Comparison of ENCODE assay signal across 23 cellular contexts in genomic region chr22:30183271-30183670, GRCh38.
DNase-seq lines count a peak whose midpoint lies in the region; ATAC-seq and TF ChIP-seq lines count a peak whose summit lies in the region.
"Had no signal": no experiment of that assay in that cellular context is flagged by ENCODE, and none has a peak within 500 bp of the region (broad histone marks: within the 10 kb centered on the region; RNA-seq: fewer than 3 reads in every experiment).

No MANE protein-coding gene starts in this region.

- H3K9me3 ChIP-seq in Loucy (ENCODE audit: insufficient read depth, low read depth, low read length) = no peaks in the 10 kb centered on the region
- H3K9me3 ChIP-seq in neutrophil = no peaks in the 10 kb centered on the region
- H3K9me3 ChIP-seq: heart left ventricle, tibial nerve had no signal

- no peak for TF ChIP-seq CTCF in Loucy (conservative IDR thresholded peaks at IDR 0.05; ENCODE audit: low read length)
- TF ChIP-seq CTCF in neutrophil (IDR thresholded peaks at IDR 0.05) = no peak

- no peaks in the 10 kb centered on the region for H4K20me1 ChIP-seq in Loucy (ENCODE audit: insufficient read depth, low read length, poor library complexity, severe bottlenecking)

- peak overlapping the region; percentile 47 for H3K4me3 Mint-ChIP-seq in T-helper 1 cell treated with Interleukin-12 subunit alpha and Interleukin-12 subunit beta and Interleukin-4 antibody, amounts not matched to agents 30 μg/mL and 1 μg/mL, for 36 hours
- peak overlapping the region; percentile 72 for H3K4me3 Mint-ChIP-seq in activated T-helper 17 cell treated with anti-CD3 and anti-CD28 coated beads, Interleukin-2, amount 50 U/mL, for 72 hours
- H3K4me3 Mint-ChIP-seq: mesothelial cell of epicardium had no signal

- H3F3A ChIP-seq in Loucy (ENCODE audit: low read depth) = 0 out of 2 replicates have a peak, but pooled peaks cover 3% of the 10 kb centered on the region

- no peak for DNase-seq in T-helper 1 cell
- no peak for DNase-seq in SKM-1 treated with dmso at 0.1 percent for 144 hours (lab: John Stamatoyannopoulos, UW; ENCODE audit: unreplicated experiment)
- DNase-seq: caudate nucleus; HCEC 1CT; heart left ventricle; KG1; NCI-H1048; NCI-H2029 treated with DMSO at 0.1 percent for 48 hours; NCI-H446 treated with DMSO at 0.1 percent for 48 hours; stimulated activated CD4-positive, alpha-beta T cell treated with anti-CD3 and anti-CD28 coated beads, Interleukin-2, amount 100 ng/mL, for 24 hours; stimulated activated naive CD4-positive, alpha-beta T cell treated with Interleukin-2 at 50 U/mL for 16 hours had no signal

- H3K27me3 Mint-ChIP-seq in T-helper 1 cell treated with Interleukin-12 subunit alpha and Interleukin-12 subunit beta and Interleukin-4 antibody, amounts not matched to agents 30 μg/mL and 1 μg/mL, for 36 hours (ENCODE audit: low read depth) = no peaks in the 10 kb centered on the region
- H3K27me3 Mint-ChIP-seq in activated T-helper 17 cell treated with anti-CD3 and anti-CD28 coated beads, Interleukin-2, amount 50 U/mL, for 72 hours = no peaks in the 10 kb centered on the region

- H3K27me3 ChIP-seq in Loucy (ENCODE audit: insufficient read depth, low read length, poor library complexity, severe bottlenecking) = no peaks in the 10 kb centered on the region
- H3K27me3 ChIP-seq in neutrophil = no peaks in the 10 kb centered on the region
- H3K27me3 ChIP-seq: tibial nerve had no signal

- H3K36me3 ChIP-seq in Loucy (ENCODE audit: insufficient read depth, low read length) (no peaks in the 10 kb centered on the region), neutrophil (no peaks in the 10 kb centered on the region)
- H3K36me3 ChIP-seq: heart left ventricle, tibial nerve had no signal

- peak overlapping the region; percentile 71 for H3K27ac ChIP-seq in neutrophil
- H3K27ac ChIP-seq: 22Rv1, heart left ventricle, RWPE1, tibial nerve had no signal

- H3K9me2 ChIP-seq in Loucy (replicated peaks; ENCODE audit: low read depth, low read length) = no peaks in the 10 kb centered on the region

- H3K9ac ChIP-seq in Loucy (ENCODE audit: low read depth, low read length, poor library complexity, severe bottlenecking) = no peak overlapping the region

- no peak overlapping the region for H2AFZ ChIP-seq in Loucy (ENCODE audit: low read length)

- H3K4me1 Mint-ChIP-seq in T-helper 1 cell treated with Interleukin-12 subunit alpha and Interleukin-12 subunit beta and Interleukin-4 antibody, amounts not matched to agents 30 μg/mL and 1 μg/mL, for 36 hours (ENCODE audit: low read depth) = peaks cover 86% of the 10 kb centered on the region
- peaks cover 55% of the 10 kb centered on the region for H3K4me1 Mint-ChIP-seq in activated T-helper 17 cell treated with anti-CD3 and anti-CD28 coated beads, Interleukin-2, amount 50 U/mL, for 72 hours

- H3K27ac Mint-ChIP-seq in T-helper 1 cell treated with Interleukin-12 subunit alpha and Interleukin-12 subunit beta and Interleukin-4 antibody, amounts not matched to agents 30 μg/mL and 1 μg/mL, for 36 hours = peak overlapping the region; percentile 82
- H3K27ac Mint-ChIP-seq in activated T-helper 17 cell treated with anti-CD3 and anti-CD28 coated beads, Interleukin-2, amount 50 U/mL, for 72 hours = peak overlapping the region; percentile 94
- H3K27ac Mint-ChIP-seq: mesothelial cell of epicardium, progenitor cell of endocrine pancreas had no signal

- H3K9me3 Mint-ChIP-seq in T-helper 1 cell treated with Interleukin-12 subunit alpha and Interleukin-12 subunit beta and Interleukin-4 antibody, amounts not matched to agents 30 μg/mL and 1 μg/mL, for 36 hours = peaks cover 3% of the 10 kb centered on the region
- no peaks in the 10 kb centered on the region for H3K9me3 Mint-ChIP-seq in activated T-helper 17 cell treated with anti-CD3 and anti-CD28 coated beads, Interleukin-2, amount 50 U/mL, for 72 hours
- H3K9me3 Mint-ChIP-seq: mesothelial cell of epicardium had no signal

- H3K4me2 ChIP-seq in Loucy (ENCODE audit: low read depth, low read length, poor library complexity, severe bottlenecking) = peak overlapping the region; percentile 33

- H3K4me1 ChIP-seq in Loucy (ENCODE audit: insufficient read depth, low read length, poor library complexity, severe bottlenecking) = peaks cover 68% of the 10 kb centered on the region
- H3K4me1 ChIP-seq in neutrophil (ENCODE audit: control insufficient read depth in 1 of 2, insufficient read depth in 1 of 2, low read depth in 1 of 2, low read length in 1 of 2) = peaks cover 94 to 98% of the 10 kb centered on the region in 2 experiments
- H3K4me1 ChIP-seq: tibial nerve had no signal

- ATAC-seq in activated T-helper 17 cell treated with anti-CD3 and anti-CD28 coated beads, Interleukin-2, amount 50 U/mL, for 72 hours (replicated peaks) = no peak
- ATAC-seq in HG02623 (IDR thresholded peaks at IDR 0.05; ENCODE audit: unreplicated experiment) (no peak), GM19395 (IDR thresholded peaks at IDR 0.05; ENCODE audit: unreplicated experiment) (no peak)
- ATAC-seq: heart left ventricle, left lobe of liver had no signal

- H3K79me2 ChIP-seq in Loucy (ENCODE audit: insufficient read depth, low read length) = no peaks in the 10 kb centered on the region

- H3K4me3 ChIP-seq in Loucy (ENCODE audit: low read length, poor library complexity, severe bottlenecking) = no peak overlapping the region
- no peak overlapping the region for H3K4me3 ChIP-seq in neutrophil (ENCODE audit: low read depth in 1 of 2, low read length in 1 of 2)
- H3K4me3 ChIP-seq: heart left ventricle, tibial nerve had no signal

- H3K36me3 Mint-ChIP-seq in T-helper 1 cell treated with Interleukin-12 subunit alpha and Interleukin-12 subunit beta and Interleukin-4 antibody, amounts not matched to agents 30 μg/mL and 1 μg/mL, for 36 hours (ENCODE audit: low read depth) = peaks cover 2% of the 10 kb centered on the region
- H3K36me3 Mint-ChIP-seq in activated T-helper 17 cell treated with anti-CD3 and anti-CD28 coated beads, Interleukin-2, amount 50 U/mL, for 72 hours (ENCODE audit: low read depth) = no peaks in the 10 kb centered on the region
- H3K36me3 Mint-ChIP-seq: mesothelial cell of epicardium had no signal
